32 cellular contexts compared by ENCODE assay signal in genomic region chrX:54090880-54091279, GRCh38. TPM values are rescaled to one million over a fixed set of nuclear protein-coding genes. Genes with fewer than 3 reads are reported as not detected.
A peak's percentile ranks its signal among the peaks of the same experiment; 100 is the strongest.
DNase-seq lines count a peak whose midpoint lies in the region; ATAC-seq, FAIRE-seq and TF ChIP-seq lines count a peak whose summit lies in the region.
"Had no signal": no experiment of that assay in that cellular context is flagged by ENCODE, and none has a peak within 500 bp of the region (broad histone marks: within the 10 kb centered on the region; RNA-seq: fewer than 3 reads in every experiment).

No MANE protein-coding gene starts in this region.

- no peaks in the 10 kb centered on the region for H3K4me1 Mint-ChIP-seq in endodermal cell
- H3K4me1 Mint-ChIP-seq: B cell; CD14-positive monocyte; CD4-positive, alpha-beta memory T cell; CD4-positive, CD25-positive, alpha-beta regulatory T cell; CD8-positive, alpha-beta memory T cell had no signal

- DNase-seq in HepG2 (ENCODE audit: low spot score): no peak
- no peak for DNase-seq in tibial artery
- DNase-seq in endodermal cell: no peak
- DNase-seq: 8988T; ACHN; AML-193; BE2C; C1 segment of cervical spinal cord; Caco-2; Calu3; CD4-positive, alpha-beta memory T cell; CD4-positive, alpha-beta T cell; CD4-positive, CD25-positive, alpha-beta regulatory T cell; CD8-positive, alpha-beta memory T cell; CD8-positive, alpha-beta T cell; COR-L47; DMS 273 treated with DMSO at 0.1 percent for 48 hours; DMS153; DMS53; DMS79; DMS79 treated with DMSO at 0.1 percent for 48 hours; DND-41; EL had no signal

- H3K27ac Mint-ChIP-seq in endodermal cell: no peak overlapping the region
- H3K27ac Mint-ChIP-seq: B cell; CD4-positive, alpha-beta memory T cell; CD4-positive, alpha-beta T cell; CD4-positive, CD25-positive, alpha-beta regulatory T cell; CD8-positive, alpha-beta memory T cell; CD8-positive, alpha-beta T cell had no signal

- H3K9ac ChIP-seq in HepG2 (ENCODE audit: insufficient read depth, low read depth, low read length) (no peak overlapping the region), endodermal cell (ENCODE audit: extremely low read depth, low read length, poor library complexity, severe bottlenecking) (no peak overlapping the region)
- H3K9ac ChIP-seq: BLaER1; BLaER1 treated with 17β-estradiol and CSF1 and Interleukin-3, amounts not matched to agents 10 nM and 100 nM had no signal

- ATAC-seq in HepG2: no peak
- ATAC-seq: A549; CD8-positive, alpha-beta T cell had no signal

- POLR2A ChIA-PET in HepG2 (lab: Yijun Ruan, JAX): no interaction called here

- no peaks in the 10 kb centered on the region for H3K9me3 ChIP-seq in HepG2 (ENCODE audit: low read length)
- no peaks in the 10 kb centered on the region for H3K9me3 ChIP-seq in tibial artery
- H3K9me3 ChIP-seq in endodermal cell (ENCODE audit: control insufficient read depth, low read length): no peaks in the 10 kb centered on the region
- H3K9me3 ChIP-seq: A549; BE2C; BLaER1; BLaER1 treated with 17β-estradiol and CSF1 and Interleukin-3, amounts not matched to agents 10 nM and 100 nM; Caco-2 had no signal

- H3K36me3 Mint-ChIP-seq in endodermal cell (ENCODE audit: low read depth): no peaks in the 10 kb centered on the region

- no peaks in the 10 kb centered on the region for H3K27me3 Mint-ChIP-seq in endodermal cell (ENCODE audit: insufficient read depth)
- H3K27me3 Mint-ChIP-seq: B cell; CD4-positive, alpha-beta memory T cell; CD4-positive, alpha-beta T cell; CD4-positive, CD25-positive, alpha-beta regulatory T cell had no signal

- H3K36me3 ChIP-seq in HepG2 (replicated peaks in 1 of 2; ENCODE audit: control insufficient read depth in 1 of 2, insufficient read depth in 2 of 2, low read length in 2 of 2): no peaks in the 10 kb centered on the region
- H3K36me3 ChIP-seq in tibial artery: peaks cover 0 to 24% (median 0%) of the 10 kb centered on the region in 3 donors
- H3K36me3 ChIP-seq in endodermal cell (ENCODE audit: control insufficient read depth, insufficient read depth, low read length): no peaks in the 10 kb centered on the region
- H3K36me3 ChIP-seq: BE2C had no signal

- 0 out of 2 replicates have a peak, but pooled peaks cover 10% of the 10 kb centered on the region for H3K4me1 ChIP-seq in HepG2 (ENCODE audit: insufficient read depth, low read length)
- no peaks in the 10 kb centered on the region for H3K4me1 ChIP-seq in tibial artery
- no peaks in the 10 kb centered on the region for H3K4me1 ChIP-seq in endodermal cell (ENCODE audit: control insufficient read depth, insufficient read depth, low read length)
- H3K4me1 ChIP-seq: A549; BE2C; BLaER1; BLaER1 treated with 17β-estradiol and CSF1 and Interleukin-3, amounts not matched to agents 10 nM and 100 nM; Caco-2 had no signal

- H2AFZ ChIP-seq in HepG2 (ENCODE audit: low read length): no peak overlapping the region

- peaks cover 48% of the 10 kb centered on the region for H3K9me3 Mint-ChIP-seq in endodermal cell
- H3K9me3 Mint-ChIP-seq: CD4-positive, alpha-beta T cell; CD8-positive, alpha-beta memory T cell; CD8-positive, alpha-beta T cell had no signal

- no peak overlapping the region for H3K4me3 Mint-ChIP-seq in endodermal cell
- H3K4me3 Mint-ChIP-seq: B cell; CD14-positive monocyte; CD4-positive, alpha-beta memory T cell; CD4-positive, alpha-beta T cell; CD8-positive, alpha-beta memory T cell; CD8-positive, alpha-beta T cell had no signal

- TF ChIP-seq EP300 in HepG2 (IDR thresholded peaks at IDR 0.05; ENCODE audit: low read depth in 2 of 2, low read length in 2 of 2) (no peak), HepG2 (CRISPR knock-in tag; IDR thresholded peaks at IDR 0.05; ENCODE audit: borderline replicate concordance) (no peak)

- H3K4me2 ChIP-seq in HepG2 (ENCODE audit: low read depth, low read length): no peak overlapping the region
- H3K4me2 ChIP-seq: A549; BLaER1; BLaER1 treated with 17β-estradiol and CSF1 and Interleukin-3, amounts not matched to agents 10 nM and 100 nM had no signal

- peak overlapping the region; percentile 31; the same call in 1 of the 2 replicates for H3K27ac ChIP-seq in C4-2B
- H3K27ac ChIP-seq in HepG2 (ENCODE audit: extremely low read length, insufficient read depth, low read length): no peak overlapping the region
- no peak overlapping the region for H3K27ac ChIP-seq in tibial artery
- H3K27ac ChIP-seq in endodermal cell (ENCODE audit: low read depth, low read length): no peak overlapping the region
- H3K27ac ChIP-seq: 22Rv1; A549; BLaER1; BLaER1 treated with 17β-estradiol and CSF1 and Interleukin-3, amounts not matched to agents 10 nM and 100 nM had no signal

- H3K27me3 ChIP-seq in HepG2 (ENCODE audit: control insufficient read depth in 1 of 2, insufficient read depth in 2 of 2, low read length in 2 of 2) (no peaks in the 10 kb centered on the region), tibial artery (no peaks in the 10 kb centered on the region), endodermal cell (ENCODE audit: control insufficient read depth, insufficient read depth, low read length, poor library complexity, severe bottlenecking) (no peaks in the 10 kb centered on the region)
- H3K27me3 ChIP-seq: BE2C had no signal

- TF ChIP-seq RAD21 in HepG2 (CRISPR knock-in tag; IDR thresholded peaks at IDR 0.05): no peak

- in situ Hi-C loops in HepG2 (cut with HindIII; ENCODE audit: extremely low pct_ligation_motif_present, low pct_unique_long_range_greater_than_20kb): no loop called here

- intact Hi-C loops in HepG2 (cut with micrococcal nuclease; ENCODE audit: unreplicated experiment): loop anchor here (10.0 kb wide), 1 partner anchor 46 kb away; the partner anchor contains the start of gene PHF8
- intact Hi-C loops in tibial artery (cut with DNase I; ENCODE audit: low total_unique reads): no loop called here

- no peak for TF ChIP-seq POLR2A in HepG2 (IDR thresholded peaks at IDR 0.05; ENCODE audit: insufficient read depth in 1 of 2, low read depth in 2 of 2, low read length in 2 of 2)

- no peak overlapping the region for H3K4me3 ChIP-seq in HepG2 (replicated peaks in 1 of 3; ENCODE audit: insufficient read depth in 1 of 3, low read depth in 2 of 3, low read length in 3 of 3)
- H3K4me3 ChIP-seq in tibial artery: no peak overlapping the region
- H3K4me3 ChIP-seq in endodermal cell (ENCODE audit: low read length): no peak overlapping the region
- H3K4me3 ChIP-seq: A549; BLaER1; BLaER1 treated with 17β-estradiol and CSF1 and Interleukin-3, amounts not matched to agents 10 nM and 100 nM had no signal

- 98% methylated on average over 2 of the region's 2 CpGs for WGBS in HepG2 (ENCODE audit: low lambda C conversion rate)
- WGBS in endodermal cell (ENCODE audit: insufficient coverage in 1 of 2, insufficient read length in 1 of 2), 2 experiments: 100% methylated on average over 1 of the region's 2 CpGs; no CpG with 5 or more reads in 1 of the 2 experiments

- CTCF ChIA-PET in HepG2 (lab: Yijun Ruan, JAX; ENCODE audit: low intra/inter-chr PET ratio, low total read pairs): no interaction called here

- no TSS peak for BruUV-seq in HepG2 (replicated peaks; lab: Mats Ljungman, UMichigan)

- H4K20me1 ChIP-seq in HepG2 (ENCODE audit: insufficient read depth, low read length): no peaks in the 10 kb centered on the region
- H4K20me1 ChIP-seq: BLaER1; BLaER1 treated with 17β-estradiol and CSF1 and Interleukin-3, amounts not matched to agents 10 nM and 100 nM had no signal

- TF ChIP-seq CTCF in C4-2B (conservative IDR thresholded peaks at IDR 0.05) (no peak), HepG2 (CRISPR knock-in tag; IDR thresholded peaks at IDR 0.05) (no peak), tibial artery (IDR thresholded peaks at IDR 0.05) (no peak), endodermal cell (conservative IDR thresholded peaks at IDR 0.05) (no peak)

- no peak for FAIRE-seq in HepG2 (lab: Jason Lieb, UNC)
- FAIRE-seq: A204.1, A549, D721Med had no signal

- H3K79me2 ChIP-seq in HepG2 (ENCODE audit: insufficient read depth, low read length): no peaks in the 10 kb centered on the region

TF ChIP-seq in HepG2, 621 proteins besides CTCF, POLR2A, EP300 and RAD21:
- peak; percentile 60; the same call in 1 of the 2 replicates for TF ChIP-seq CEBPB (IDR thresholded peaks at IDR 0.05; ENCODE audit: borderline replicate concordance, low read depth, low read length)
- TF ChIP-seq CEBPG (CRISPR knock-in tag; IDR thresholded peaks at IDR 0.05): peak; percentile 49; the same call in 1 of the 2 replicates
- no peak for TF ChIP-seq TCF7 (IDR thresholded peaks at IDR 0.05; ENCODE audit: low read depth)

RNA-seq across cellular contexts. Expression of gene PHF8, which starts 46.6 kb away (rescaled TPM):
- total RNA-seq in HepG2 (2016; rRNA removed; fragmentation: Illumina TruSeq; extraction: Trizol) (15.5 and 22.0 TPM in 2 replicates), endodermal cell (10 to 100 TPM; 30.6 to 36.4 TPM)
- 1.7 and 1.9 TPM in 2 replicates for total RNA-seq in HepG2 (2016; cell fraction: cytosol; rRNA removed; fragmentation: Illumina TruSeq; extraction: Trizol; ENCODE audit: low read depth)
- total RNA-seq in HepG2 (2016; cell fraction: insoluble cytoplasmic fraction; rRNA removed; fragmentation: Illumina TruSeq; extraction: Trizol): 14.9 and 22.4 TPM in 2 replicates
- total RNA-seq in HepG2 (2016; cell fraction: membrane; rRNA removed; fragmentation: Illumina TruSeq; extraction: Trizol): 4.2 and 5.3 TPM in 2 replicates
- total RNA-seq in HepG2 (2016; cell fraction: nucleus; rRNA removed; fragmentation: Illumina TruSeq; extraction: Trizol): 26.0 and 28.6 TPM in 2 replicates
- 19.1 and 25.8 TPM in 2 replicates for polyA plus RNA-seq in HepG2 (2011; rRNA removed)
- polyA plus RNA-seq in HepG2 (2011; cell fraction: cytosol; rRNA removed): 18.4 and 20.4 TPM in 2 replicates
- polyA plus RNA-seq in HepG2 (2011; cell fraction: nucleus; rRNA removed): 67.2 and 108 TPM in 2 replicates
- 24.2 and 25.5 TPM in 2 replicates for polyA plus RNA-seq in HepG2 (2012)
- polyA plus RNA-seq in HepG2 (2016; cell fraction: cytosol; fragmentation: Illumina TruSeq; extraction: Trizol; ENCODE audit: low read depth): 0.69 and 0.90 TPM in 2 replicates
- 10.3 and 12.6 TPM in 2 replicates for polyA plus RNA-seq in HepG2 (2016; cell fraction: insoluble cytoplasmic fraction; fragmentation: Illumina TruSeq; extraction: Trizol; ENCODE audit: low read depth)
- polyA plus RNA-seq in HepG2 (2016; cell fraction: membrane; fragmentation: Illumina TruSeq; extraction: Trizol; ENCODE audit: low read depth): 2.3 and 2.6 TPM in 2 replicates
- 23.2 and 25.7 TPM in 2 replicates for polyA plus RNA-seq in HepG2 (2016; cell fraction: nucleus; fragmentation: Illumina TruSeq; extraction: Trizol; ENCODE audit: insufficient read depth, low read depth)
- 57.6 and 77.5 TPM in 2 replicates for polyA minus RNA-seq in HepG2 (2011; rRNA and poly(A)+ RNA removed; ENCODE audit: low replicate concordance)
- 40.6 and 49.8 TPM in 2 replicates for polyA minus RNA-seq in HepG2 (2011; cell fraction: cytosol; rRNA and poly(A)+ RNA removed)
- 78.5 and 103 TPM in 2 replicates for polyA minus RNA-seq in HepG2 (2011; cell fraction: nucleus; rRNA and poly(A)+ RNA removed)
- polyA plus RNA-seq in endodermal cell (2013, experiment 1 of 2): 22.9 TPM
- 21.7 TPM for polyA plus RNA-seq in endodermal cell (2013, experiment 2 of 2)
